In the genomic region with DNA sequence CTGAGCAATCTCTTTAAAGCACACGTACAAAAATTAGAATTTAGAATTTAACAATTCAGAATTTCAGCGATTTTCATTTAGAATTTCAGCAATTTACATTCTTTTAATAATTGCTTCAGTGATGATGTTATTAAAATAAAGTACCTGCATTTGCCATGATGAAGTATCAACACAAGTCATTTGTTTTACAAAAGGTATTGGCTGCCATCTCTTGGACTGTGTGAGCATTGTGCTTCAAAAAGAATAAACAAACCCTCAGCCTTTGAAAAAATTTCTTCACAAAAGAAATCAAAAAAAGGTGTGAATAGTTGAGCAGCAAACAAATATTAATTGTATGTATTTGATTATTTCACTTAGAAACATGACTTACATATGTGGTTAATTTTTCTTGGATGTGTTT, we compare ENCODE assay signal across 11 cellular contexts. TPM values are rescaled to one million over a fixed set of nuclear protein-coding genes. Genes with fewer than 3 reads are reported as not detected.
A peak's percentile ranks its signal among the peaks of the same experiment; 100 is the strongest.
DNase-seq lines count a peak whose midpoint lies in the region; ATAC-seq, FAIRE-seq and TF ChIP-seq lines count a peak whose summit lies in the region.
"Had no signal": no experiment of that assay in that cellular context is flagged by ENCODE, and none has a peak within 500 bp of the region (broad histone marks: within the 10 kb centered on the region; RNA-seq: fewer than 3 reads in every experiment).

No MANE protein-coding gene starts in this region.

- H3K27me3 ChIP-seq in DND-41 (ENCODE audit: insufficient read depth, low read length, poor library complexity): no peaks in the 10 kb centered on the region

- no peaks in the 10 kb centered on the region for H4K20me1 ChIP-seq in DND-41 (ENCODE audit: insufficient read depth, low read length)

- peaks cover 10% of the 10 kb centered on the region for H3K4me1 ChIP-seq in DND-41 (ENCODE audit: insufficient read depth, low read length)

- peaks cover 6% of the 10 kb centered on the region; the same call in 1 of the 2 replicates for H3K36me3 ChIP-seq in DND-41 (ENCODE audit: insufficient read depth, low read length)

- ATAC-seq in DND-41 (ENCODE audit: insufficient read depth, low read depth): no peak
- no peak for ATAC-seq in HG02885 (IDR thresholded peaks at IDR 0.05; ENCODE audit: poor library complexity, unreplicated experiment)
- ATAC-seq in GM21360 (IDR thresholded peaks at IDR 0.05; ENCODE audit: unreplicated experiment): no peak

- H3K4me3 ChIP-seq in DND-41 (ENCODE audit: low read depth in 1 of 2, low read length in 2 of 2): no peak overlapping the region

- H3K4me2 ChIP-seq in DND-41 (ENCODE audit: insufficient read depth, low read length): no peak overlapping the region

- TF ChIP-seq CTCF in DND-41 (IDR thresholded peaks at IDR 0.05; ENCODE audit: borderline replicate concordance, extremely low read depth, low read length, poor library complexity, severe bottlenecking): peak; percentile 39

- FAIRE-seq in TTC549 (lab: Jason Lieb, UNC) (peak; percentile 83), GM12892 (lab: Jason Lieb, UNC) (no peak)

- DNase-seq in DND-41: no peak
- DNase-seq in LHCN-M2 (ENCODE audit: low read depth): peak; percentile 49
- DNase-seq in kidney tubule cell (ENCODE audit: low spot score): peak; percentile 26
- DNase-seq in GM12892 (ENCODE audit: insufficient read length): no peak
- no peak for DNase-seq in D341Med (ENCODE audit: low spot score)
- DNase-seq: activated naive CD4-positive, alpha-beta T cell treated with Interleukin-2 at 50 U/mL for 16 hours; NCI-H187 treated with DMSO at 0.1 percent for 48 hours; nephron progenitor cell had no signal

- TF ChIP-seq POLR2A in GM12892 (IDR thresholded peaks at IDR 0.05; ENCODE audit: low read depth, low read length): no peak

- no peak overlapping the region for H3K9ac ChIP-seq in DND-41 (ENCODE audit: low read depth, low read length)

- no peak overlapping the region for H2AFZ ChIP-seq in DND-41 (ENCODE audit: low read depth, low read length)

- no peaks in the 10 kb centered on the region for H3K79me2 ChIP-seq in DND-41 (ENCODE audit: insufficient read depth, low read length)

- H3K9me3 ChIP-seq in DND-41 (ENCODE audit: insufficient read depth, low read length, severe bottlenecking): no peaks in the 10 kb centered on the region

- no peak overlapping the region for H3K27ac ChIP-seq in DND-41 (ENCODE audit: low read length)

RNA-seq across cellular contexts. Expression of a gene that starts 27.1 kb away (rescaled TPM):
- 67.6 and 79.1 TPM in 2 replicates for total RNA-seq in LHCN-M2 (2014; rRNA removed)
- 31.2 TPM for polyA plus RNA-seq in LHCN-M2 (2012)
- 75.6 TPM for polyA plus RNA-seq in GM12892 (2012; ENCODE audit: missing spikeins)

Comparison
In these comparisons a context has a peak if more than half of its experiments do, and no peak if none do; other contexts are left out.
1. DNase-seq: peak in LHCN-M2 (single experiment) and kidney tubule cell (single experiment); none in DND-41 (single experiment), GM12892 (single experiment) and D341Med (single experiment).